In the genomic region with DNA sequence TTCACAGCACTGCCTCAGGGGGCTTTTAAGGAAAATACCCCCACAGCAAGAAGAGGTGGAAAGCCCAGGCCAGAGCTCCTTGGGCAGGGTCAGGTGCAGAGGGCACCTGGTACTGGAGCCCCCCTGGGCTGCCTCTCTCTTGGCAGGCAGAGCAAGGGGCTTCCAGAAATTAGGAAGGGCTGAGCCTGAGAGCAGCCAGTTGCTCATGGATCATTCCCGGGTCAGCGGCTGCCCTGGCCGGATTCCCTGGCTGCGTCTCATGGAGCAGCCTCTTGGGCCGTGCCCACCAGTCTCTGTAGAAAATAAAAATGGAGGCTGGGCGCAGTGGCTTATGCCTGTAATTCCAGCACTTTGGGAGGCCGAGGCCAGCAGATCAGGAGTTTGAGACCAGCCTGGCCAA, we compare ENCODE assay signal across 22 cellular contexts. TPM values are rescaled to one million over a fixed set of nuclear protein-coding genes. Genes with fewer than 3 reads are reported as not detected.
DNase-seq lines count a peak whose midpoint lies in the region; ATAC-seq and TF ChIP-seq lines count a peak whose summit lies in the region.
"Had no signal": no experiment of that assay in that cellular context is flagged by ENCODE, and none has a peak within 500 bp of the region (broad histone marks: within the 10 kb centered on the region; RNA-seq: fewer than 3 reads in every experiment).

No MANE protein-coding gene starts in this region.

- no peaks in the 10 kb centered on the region for H3K9me3 ChIP-seq in BE2C
- H3K9me3 ChIP-seq in right cardiac atrium (ENCODE audit: control insufficient read depth, low read length) = no peaks in the 10 kb centered on the region
- H3K9me3 ChIP-seq in osteoblast (ENCODE audit: low read depth, low read length) = no peaks in the 10 kb centered on the region
- H3K9me3 ChIP-seq: MG63, SJSA1 had no signal

- H3K36me3 ChIP-seq in BE2C (no peaks in the 10 kb centered on the region; the same call in 1 of the 2 replicates), osteoblast (ENCODE audit: insufficient read depth, low read length) (peaks cover 3% of the 10 kb centered on the region)
- H3K36me3 ChIP-seq: MG63, SJSA1 had no signal

- H3K4me2 ChIP-seq in osteoblast (ENCODE audit: insufficient read depth, low read length) = no peak overlapping the region

- no peaks in the 10 kb centered on the region for H3K79me2 ChIP-seq in osteoblast (ENCODE audit: insufficient read depth, low read length)

- TF ChIP-seq CTCF in BE2C (IDR thresholded peaks at IDR 0.05; ENCODE audit: low read depth, low read length) (no peak), CD14-positive monocyte (IDR thresholded peaks at IDR 0.05) (no peak), osteoblast (IDR thresholded peaks at IDR 0.05; ENCODE audit: extremely low read depth, low read depth, low read length) (no peak)

- H3K9me3 Mint-ChIP-seq in CD14-positive monocyte = no peaks in the 10 kb centered on the region
- no peaks in the 10 kb centered on the region for H3K9me3 Mint-ChIP-seq in activated naive CD4-positive, alpha-beta T cell treated with anti-CD3 and anti-CD28 coated beads for 36 hours
- no peaks in the 10 kb centered on the region for H3K9me3 Mint-ChIP-seq in activated T-cell treated with anti-CD3 and anti-CD28 coated beads, Interleukin-2, amount 50 U/mL, for 72 hours
- H3K9me3 Mint-ChIP-seq: IgD-negative memory B cell had no signal

- no peaks in the 10 kb centered on the region for H3K4me1 ChIP-seq in BE2C
- H3K4me1 ChIP-seq in right cardiac atrium (ENCODE audit: control insufficient read depth, insufficient read depth, low read length) = no peaks in the 10 kb centered on the region
- H3K4me1 ChIP-seq in osteoblast (ENCODE audit: insufficient read depth, low read length) = no peaks in the 10 kb centered on the region
- H3K4me1 ChIP-seq: SJSA1 had no signal

- H3K27ac Mint-ChIP-seq in CD14-positive monocyte = no peak overlapping the region
- no peak overlapping the region for H3K27ac Mint-ChIP-seq in activated naive CD4-positive, alpha-beta T cell treated with anti-CD3 and anti-CD28 coated beads for 36 hours
- no peak overlapping the region for H3K27ac Mint-ChIP-seq in activated T-cell treated with anti-CD3 and anti-CD28 coated beads, Interleukin-2, amount 50 U/mL, for 72 hours
- H3K27ac Mint-ChIP-seq: IgD-negative memory B cell had no signal

- CTCF ChIA-PET in activated naive CD4-positive, alpha-beta T cell treated with anti-CD3 and anti-CD28 coated beads for 36 hours (lab: Charles Lee) = interaction anchor here (0.6 to 4.5 kb wide), 20 partner anchors 8 to 375 kb away, joined by 3 to 81 read pairs (median 11); no protein-coding TSS in a partner anchor

- H3K4me1 Mint-ChIP-seq in CD14-positive monocyte = no peaks in the 10 kb centered on the region
- peaks cover 5% of the 10 kb centered on the region for H3K4me1 Mint-ChIP-seq in activated naive CD4-positive, alpha-beta T cell treated with anti-CD3 and anti-CD28 coated beads for 36 hours (ENCODE audit: low read depth)
- H3K4me1 Mint-ChIP-seq in activated T-cell treated with anti-CD3 and anti-CD28 coated beads, Interleukin-2, amount 50 U/mL, for 72 hours (ENCODE audit: low read depth) = peaks cover 11% of the 10 kb centered on the region

- H3K27ac ChIP-seq in right cardiac atrium (ENCODE audit: low read length) (no peak overlapping the region), osteoblast (ENCODE audit: low read depth, low read length) (no peak overlapping the region)
- H3K27ac ChIP-seq: C4-2B, SJSA1 had no signal

- no peak for ATAC-seq in right cardiac atrium
- no peak for ATAC-seq in activated T-cell treated with anti-CD3 and anti-CD28 coated beads, Interleukin-2, amount 50 U/mL, for 72 hours (replicated peaks in 1 of 2)
- ATAC-seq: PC-3 had no signal

- 61% methylated on average over 7 of the region's 7 CpGs for WGBS in right cardiac atrium

- H3K27me3 ChIP-seq in BE2C (no peaks in the 10 kb centered on the region), right cardiac atrium (ENCODE audit: control insufficient read depth, insufficient read depth) (no peaks in the 10 kb centered on the region), osteoblast (ENCODE audit: insufficient read depth, low read length) (no peaks in the 10 kb centered on the region)
- H3K27me3 ChIP-seq: MG63, SJSA1 had no signal

- H3K36me3 Mint-ChIP-seq in CD14-positive monocyte = no peaks in the 10 kb centered on the region
- H3K36me3 Mint-ChIP-seq in activated naive CD4-positive, alpha-beta T cell treated with anti-CD3 and anti-CD28 coated beads for 36 hours (ENCODE audit: low read depth) = no peaks in the 10 kb centered on the region
- H3K36me3 Mint-ChIP-seq in activated T-cell treated with anti-CD3 and anti-CD28 coated beads, Interleukin-2, amount 50 U/mL, for 72 hours (ENCODE audit: insufficient read depth in 2 of 2) = peaks cover 0 to 2% of the 10 kb centered on the region in 2 donors
- H3K36me3 Mint-ChIP-seq: IgD-negative memory B cell had no signal

- intact Hi-C loops in CD14-positive monocyte (cut with micrococcal nuclease) = no loop called here
- intact Hi-C loops in right cardiac atrium (cut with DNase I) = loop anchor here in 2 of 4 donors (5.0 to 10.0 kb wide), 2 partner anchors 45 to 358 kb away; no protein-coding TSS in a partner anchor
- intact Hi-C loops in activated naive CD4-positive, alpha-beta T cell treated with anti-CD3 and anti-CD28 coated beads for 36 hours (cut with micrococcal nuclease) = no loop called here

- peaks cover 0 to 3% (median 2%) of the 10 kb centered on the region in 3 donors for H3K27me3 Mint-ChIP-seq in CD14-positive monocyte (ENCODE audit: low read depth in 3 of 3)
- no peaks in the 10 kb centered on the region for H3K27me3 Mint-ChIP-seq in activated naive CD4-positive, alpha-beta T cell treated with anti-CD3 and anti-CD28 coated beads for 36 hours (ENCODE audit: low read depth)
- no peaks in the 10 kb centered on the region for H3K27me3 Mint-ChIP-seq in activated T-cell treated with anti-CD3 and anti-CD28 coated beads, Interleukin-2, amount 50 U/mL, for 72 hours (ENCODE audit: low read depth)

- H3K4me3 Mint-ChIP-seq in CD14-positive monocyte = no peak overlapping the region
- no peak overlapping the region for H3K4me3 Mint-ChIP-seq in activated naive CD4-positive, alpha-beta T cell treated with anti-CD3 and anti-CD28 coated beads for 36 hours
- H3K4me3 Mint-ChIP-seq in activated T-cell treated with anti-CD3 and anti-CD28 coated beads, Interleukin-2, amount 50 U/mL, for 72 hours = no peak overlapping the region
- H3K4me3 Mint-ChIP-seq: H9, IgD-negative memory B cell had no signal

- H2AFZ ChIP-seq in osteoblast (ENCODE audit: low read length) = no peak overlapping the region

- H4K20me1 ChIP-seq in osteoblast (ENCODE audit: insufficient read depth, low read length) = peaks cover 14% of the 10 kb centered on the region

- no peak overlapping the region for H3K4me3 ChIP-seq in BE2C (ENCODE audit: low read depth, low read length)
- no peak overlapping the region for H3K4me3 ChIP-seq in right cardiac atrium (ENCODE audit: low read length)
- no peak overlapping the region for H3K4me3 ChIP-seq in osteoblast (ENCODE audit: insufficient read depth, low read length)
- H3K4me3 ChIP-seq: MG63, SJSA1 had no signal

- DNase-seq in BE2C (peak; percentile 4), CD14-positive monocyte (ENCODE audit: low spot score) (peak; percentile 13), right cardiac atrium (peak; percentile 37 to 79 (median 75)), osteoblast (ENCODE audit: insufficient read length, low spot score, missing footprints) (peak; percentile 46), NCI-H446 treated with DMSO at 0.1 percent for 48 hours (lab: John Stamatoyannopoulos, UW) (no peak), T-helper 2 cell (no peak)
- DNase-seq in activated naive CD4-positive, alpha-beta T cell treated with anti-CD3 and anti-CD28 coated beads for 36 hours = no peak
- no peak for DNase-seq in activated T-cell treated with anti-CD3 and anti-CD28 coated beads, Interleukin-2, amount 50 U/mL, for 72 hours
- DNase-seq: DMS79 treated with DMSO at 0.1 percent for 48 hours, H9, Kasumi-1, MG63, NCI-H1048, NCI-H1436, NCI-H1930, NCI-H345, NCI-H526, PC-3, RPMI8226 had no signal

RNA-seq across cellular contexts. Expression of a gene that starts 10.3 kb away (rescaled TPM):
- 0.94 TPM for polyA plus RNA-seq in BE2C (2012; ENCODE audit: insufficient read depth, insufficient read length, low read depth)
- polyA plus RNA-seq in CD14-positive monocyte (not detected), right cardiac atrium (not detected)
- total RNA-seq in right cardiac atrium (not detected), osteoblast (0.88 TPM in 1 of 2 replicates, not detected in the other)
- not detected for total RNA-seq in activated naive CD4-positive, alpha-beta T cell treated with anti-CD3 and anti-CD28 coated beads for 36 hours
- total RNA-seq in activated T-cell treated with anti-CD3 and anti-CD28 coated beads, Interleukin-2, amount 50 U/mL, for 72 hours = not detected
- total RNA-seq: H9, PC-3, SJSA1 had no signal
- polyA plus RNA-seq: IgD-negative memory B cell had no signal

RNA-seq across cellular contexts. Expression of a gene that starts 25.6 kb away (rescaled TPM):
- 13.2 TPM for polyA plus RNA-seq in BE2C (2012; ENCODE audit: insufficient read depth, insufficient read length, low read depth)
- polyA plus RNA-seq in CD14-positive monocyte (under 1 TPM; 0.28 to 0.62 TPM), right cardiac atrium (2.9 TPM)
- total RNA-seq in right cardiac atrium (1 to 10 TPM; 4.6 to 6.9 (median 5.5) TPM), osteoblast (6.5 and 8.5 TPM in 2 replicates)
- 1 to 10 TPM in 1 of 2 experiments, under 1 TPM in 1; 0.79 to 1.5 TPM for total RNA-seq in activated naive CD4-positive, alpha-beta T cell treated with anti-CD3 and anti-CD28 coated beads for 36 hours
- total RNA-seq in activated T-cell treated with anti-CD3 and anti-CD28 coated beads, Interleukin-2, amount 50 U/mL, for 72 hours = 1 to 10 TPM; 1.0 to 1.1 TPM

RNA-seq across cellular contexts. Expression of a gene that starts 35.7 kb away (rescaled TPM):
- polyA plus RNA-seq in BE2C (2012; ENCODE audit: insufficient read depth, insufficient read length, low read depth) = 0.36 TPM
- polyA plus RNA-seq in CD14-positive monocyte (1 to 10 TPM; 3.5 to 3.6 TPM), right cardiac atrium (2.4 TPM)
- total RNA-seq in right cardiac atrium (1 to 10 TPM; 5.7 to 8.6 (median 6.8) TPM), osteoblast (under 0.01 TPM in 2 replicates)
- not detected for total RNA-seq in activated naive CD4-positive, alpha-beta T cell treated with anti-CD3 and anti-CD28 coated beads for 36 hours
- under 1 TPM; 0.29 to 0.42 TPM for total RNA-seq in activated T-cell treated with anti-CD3 and anti-CD28 coated beads, Interleukin-2, amount 50 U/mL, for 72 hours
- total RNA-seq: SJSA1 had no signal
- polyA plus RNA-seq: IgD-negative memory B cell had no signal

RNA-seq across cellular contexts. Expression of a gene that starts 58.2 kb away (rescaled TPM):
- polyA plus RNA-seq in BE2C (2012; ENCODE audit: insufficient read depth, insufficient read length, low read depth) = not detected
- polyA plus RNA-seq in CD14-positive monocyte (not detected), right cardiac atrium (not detected)
- total RNA-seq in right cardiac atrium (not detected), osteoblast (not detected in 2 replicates)
- not detected for total RNA-seq in activated naive CD4-positive, alpha-beta T cell treated with anti-CD3 and anti-CD28 coated beads for 36 hours
- not detected for total RNA-seq in activated T-cell treated with anti-CD3 and anti-CD28 coated beads, Interleukin-2, amount 50 U/mL, for 72 hours
- total RNA-seq: H9 had no signal
- polyA plus RNA-seq: IgD-negative memory B cell had no signal

Comparison
In these comparisons a context has a peak if more than half of its experiments do, and no peak if none do; other contexts are left out.
1. DNase-seq: peak in BE2C (single experiment), CD14-positive monocyte (single experiment), right cardiac atrium (3 of 3) and osteoblast (single experiment); none in activated naive CD4-positive, alpha-beta T cell treated with anti-CD3 and anti-CD28 coated beads for 36 hours (single experiment), activated T-cell treated with anti-CD3 and anti-CD28 coated beads, Interleukin-2, amount 50 U/mL, for 72 hours (0 of 2), NCI-H446 treated with DMSO at 0.1 percent for 48 hours (single experiment) and T-helper 2 cell (0 of 5).